8 cellular contexts compared by ENCODE assay signal in genomic region chr1:153223040-153223891, GRCh38. TPM values are rescaled to one million over a fixed set of nuclear protein-coding genes. Genes with fewer than 3 reads are reported as not detected.
DNase-seq lines count a peak whose midpoint lies in the region; ATAC-seq and TF ChIP-seq lines count a peak whose summit lies in the region.
"Not testable (repeated sequence)": the region's sequence is repeated elsewhere in the genome, so short reads cannot be mapped to it uniquely, and the experiment has no call there.

No MANE protein-coding gene starts in this region.

- peak; percentile 72 for TF ChIP-seq CTCF in AG09309 (IDR thresholded peaks at IDR 0.05; ENCODE audit: control insufficient read depth, insufficient read depth, low read depth, low read length, missing control alignments)
- TF ChIP-seq CTCF in cardiac fibroblast (IDR thresholded peaks at IDR 0.05; ENCODE audit: low read depth, low read length): peak; percentile 66
- peak; percentile 69 for TF ChIP-seq CTCF in kidney epithelial cell (IDR thresholded peaks at IDR 0.05; ENCODE audit: insufficient read depth, low read length, poor library complexity, severe bottlenecking)

- peak; percentile 70 for ATAC-seq in GM18909 (IDR thresholded peaks at IDR 0.05; ENCODE audit: poor library complexity, unreplicated experiment)
- peak; percentile 85 for ATAC-seq in HG03354 (IDR thresholded peaks at IDR 0.05; ENCODE audit: poor library complexity, severe bottlenecking, unreplicated experiment)

- not testable (repeated sequence) for H3K27me3 ChIP-seq in kidney epithelial cell (ENCODE audit: control insufficient read depth, insufficient read depth, low read length)

- not testable (repeated sequence) for H3K4me3 ChIP-seq in AG09309 (ENCODE audit: control insufficient read depth, low read depth, low read length); cardiac fibroblast (replicated peaks in 1 of 2; ENCODE audit: low read depth in 2 of 2, low read length in 2 of 2); kidney epithelial cell (ENCODE audit: low read depth, low read length)

- DNase-seq in AG09309 (ENCODE audit: low read depth) (peak; percentile 4), NCI-H510A treated with DMSO at 0.1 percent for 48 hours (lab: John Stamatoyannopoulos, UW) (peak; percentile 3), cardiac fibroblast (ENCODE audit: low read depth in 2 of 2) (peak; percentile 57 to 61)
- DNase-seq in activated CD4-positive, alpha-beta T cell treated with anti-CD3 and anti-CD28 coated beads for 1 hour: peak; percentile 13
- not testable (repeated sequence) for DNase-seq in kidney epithelial cell (ENCODE audit: low read depth)
- DNase-seq in stimulated activated CD4-positive, alpha-beta T cell treated with anti-CD3 and anti-CD28 coated beads, Interleukin-12 subunit alpha, Interleukin-12 subunit beta, amount 100 ng/mL, for 48 hours (ENCODE audit: low read depth in 2 of 3, low spot score in 1 of 3): peak; percentile 27 to 47 (median 34)

- H3K36me3 ChIP-seq in kidney epithelial cell (ENCODE audit: control insufficient read depth, insufficient read depth, low read length): not testable (repeated sequence)

RNA-seq across cellular contexts. Expression of gene PRR9, which starts 5.9 kb away (rescaled TPM):
- not detected in 2 replicates for total RNA-seq in kidney epithelial cell

RNA-seq across cellular contexts. Expression of gene LELP1, which starts 20.0 kb away (rescaled TPM):
- not detected in 2 replicates for total RNA-seq in kidney epithelial cell

RNA-seq across cellular contexts. Expression of gene LORICRIN, which starts 36.2 kb away (rescaled TPM):
- total RNA-seq in kidney epithelial cell: not detected in 2 replicates
